In the genomic region with DNA sequence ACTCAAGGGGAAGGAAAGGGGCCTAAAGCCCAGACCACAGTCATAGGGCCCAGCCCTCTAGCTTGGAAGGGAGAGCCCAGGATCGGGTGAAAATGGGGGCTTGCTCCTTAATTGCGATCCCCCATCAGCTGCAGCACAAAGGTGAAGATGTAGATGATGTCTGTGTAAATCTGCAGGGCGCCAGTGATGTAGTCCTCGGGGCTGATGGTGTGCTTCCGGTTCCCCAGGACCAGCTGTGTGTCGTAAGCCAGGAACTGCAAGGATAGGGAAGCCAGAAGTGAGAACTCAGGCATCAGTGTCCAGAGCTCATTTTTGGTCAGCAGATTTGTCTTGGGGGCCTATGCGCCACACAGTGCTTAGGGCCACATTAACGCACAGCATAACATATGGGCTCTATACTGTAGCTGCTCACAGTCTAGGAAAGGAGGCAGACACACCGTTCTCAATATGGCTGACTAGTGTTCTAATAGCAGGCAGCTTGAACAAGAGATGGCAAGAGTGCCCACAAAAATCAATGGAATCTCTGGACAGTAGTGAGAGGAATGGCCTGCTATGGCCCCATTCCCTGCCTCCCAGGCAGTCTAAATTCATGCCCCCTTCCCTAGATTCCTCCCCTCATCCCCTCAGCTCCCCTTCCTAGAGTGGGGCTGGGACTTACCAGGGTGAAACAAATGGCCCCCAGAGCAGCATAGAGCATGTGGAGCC, we compare ENCODE assay signal across 19 cellular contexts. TPM values are rescaled to one million over a fixed set of nuclear protein-coding genes. Genes with fewer than 3 reads are reported as not detected.
DNase-seq lines count a peak whose midpoint lies in the region; ATAC-seq and TF ChIP-seq lines count a peak whose summit lies in the region.
"Had no signal": no experiment of that assay in that cellular context is flagged by ENCODE, and none has a peak within 500 bp of the region (broad histone marks: within the 10 kb centered on the region; RNA-seq: fewer than 3 reads in every experiment).

No MANE protein-coding gene starts in this region.

- no peak overlapping the region for H3K4me3 ChIP-seq in adipocyte (ENCODE audit: low read length)
- H3K4me3 ChIP-seq in mucosa of rectum (ENCODE audit: low read length in 2 of 2), result no peak overlapping the region
- no peak overlapping the region for H3K4me3 ChIP-seq in thoracic aorta
- H3K4me3 ChIP-seq: adrenal gland, sigmoid colon, SK-N-MC, tibial nerve had no signal

- H3K9me3 ChIP-seq in adipocyte (ENCODE audit: control insufficient read depth, low read length) (no peaks in the 10 kb centered on the region), mucosa of rectum (ENCODE audit: control insufficient read depth in 2 of 2, low read length in 2 of 2) (no peaks in the 10 kb centered on the region), thoracic aorta (no peaks in the 10 kb centered on the region)
- H3K9me3 ChIP-seq: adrenal gland, sigmoid colon, tibial nerve had no signal

- no peaks in the 10 kb centered on the region for H3K9me3 Mint-ChIP-seq in activated CD8-positive, alpha-beta T cell treated with anti-CD3 and anti-CD28 coated beads for 36 hours
- no peaks in the 10 kb centered on the region for H3K9me3 Mint-ChIP-seq in activated CD8-positive, alpha-beta T cell treated with anti-CD3 and anti-CD28 coated beads, Interleukin-2, amount 10 ng/mL, durations not matched to agents 7 days and 5 days (ENCODE audit: insufficient read depth)
- H3K9me3 Mint-ChIP-seq: activated CD4-positive, alpha-beta T cell treated with anti-CD3 and anti-CD28 coated beads, Interleukin-2, amount 10 ng/mL, durations not matched to agents 7 days and 5 days had no signal

- TF ChIP-seq CTCF in activated CD8-positive, alpha-beta T cell treated with anti-CD3 and anti-CD28 coated beads for 36 hours (IDR thresholded peaks at IDR 0.05), result no peak
- TF ChIP-seq CTCF in thoracic aorta (IDR thresholded peaks at IDR 0.05), result no peak
- TF ChIP-seq CTCF in GM20000 (IDR thresholded peaks at IDR 0.05; ENCODE audit: extremely low read depth, missing control alignments), result no peak

- H3K27ac ChIP-seq in mucosa of rectum (ENCODE audit: low read depth in 2 of 2, low read length in 2 of 2), result peak overlapping the region; percentile 89 to 92
- peak overlapping the region; percentile 29 to 81 for H3K27ac ChIP-seq in thoracic aorta
- H3K27ac ChIP-seq: KMS-11, SK-N-MC had no signal

- H3K4me1 ChIP-seq in adipocyte (ENCODE audit: control insufficient read depth, insufficient read depth, low read length) (peaks cover 43% of the 10 kb centered on the region), mucosa of rectum (ENCODE audit: control insufficient read depth in 2 of 2, insufficient read depth in 2 of 2, low read length in 2 of 2) (peaks cover 45 to 48% of the 10 kb centered on the region in 2 donors), thoracic aorta (ENCODE audit: control insufficient read depth in 1 of 2, low read depth in 2 of 2) (peaks cover 21 to 41% of the 10 kb centered on the region in 2 donors)

- peaks cover 26% of the 10 kb centered on the region for H3K36me3 Mint-ChIP-seq in activated CD8-positive, alpha-beta T cell treated with anti-CD3 and anti-CD28 coated beads for 36 hours (ENCODE audit: low read depth)
- H3K36me3 Mint-ChIP-seq in activated CD8-positive, alpha-beta T cell treated with anti-CD3 and anti-CD28 coated beads, Interleukin-2, amount 10 ng/mL, durations not matched to agents 7 days and 5 days (ENCODE audit: low read depth), result peaks cover 56% of the 10 kb centered on the region

- no peak for ATAC-seq in activated CD8-positive, alpha-beta T cell treated with anti-CD3 and anti-CD28 coated beads for 36 hours
- ATAC-seq in activated CD8-positive, alpha-beta T cell treated with anti-CD3 and anti-CD28 coated beads, Interleukin-2, amount 10 ng/mL, durations not matched to agents 7 days and 5 days, result no peak
- no peak for ATAC-seq in thoracic aorta (ENCODE audit: insufficient number of reproducible peaks, low FRiP score, low read depth)
- ATAC-seq in HG02642 (IDR thresholded peaks at IDR 0.05; ENCODE audit: poor library complexity, unreplicated experiment), result no peak
- ATAC-seq: PC-3 had no signal

- H3K27me3 ChIP-seq in adipocyte (replicated peaks; ENCODE audit: control insufficient read depth, insufficient read depth, low read length) (no peaks in the 10 kb centered on the region), mucosa of rectum (ENCODE audit: control insufficient read depth in 2 of 2, insufficient read depth in 2 of 2, low read length in 2 of 2) (no peaks in the 10 kb centered on the region), thoracic aorta (replicated peaks; ENCODE audit: insufficient read depth) (no peaks in the 10 kb centered on the region)
- H3K27me3 ChIP-seq: adrenal gland, sigmoid colon, tibial nerve had no signal

- CTCF ChIA-PET in activated CD8-positive, alpha-beta T cell treated with anti-CD3 and anti-CD28 coated beads for 36 hours (lab: Charles Lee), result interaction anchor here (1.0 to 8.2 kb wide), 10 partner anchors 9 to 91 kb away, joined by 3 to 161 read pairs (median 4); a partner anchor contains a TSS
- CTCF ChIA-PET in activated CD8-positive, alpha-beta T cell treated with anti-CD3 and anti-CD28 coated beads, Interleukin-2, amount 10 ng/mL, durations not matched to agents 7 days and 5 days (lab: Charles Lee), result interaction anchor here (0.6 to 7.5 kb wide), 8 partner anchors 9 to 121 kb away, joined by 3 to 158 read pairs (median 4); a partner anchor contains a TSS

- peaks cover 21% of the 10 kb centered on the region for H3K4me1 Mint-ChIP-seq in activated CD8-positive, alpha-beta T cell treated with anti-CD3 and anti-CD28 coated beads for 36 hours (ENCODE audit: low read depth)
- peaks cover 27% of the 10 kb centered on the region for H3K4me1 Mint-ChIP-seq in activated CD8-positive, alpha-beta T cell treated with anti-CD3 and anti-CD28 coated beads, Interleukin-2, amount 10 ng/mL, durations not matched to agents 7 days and 5 days (ENCODE audit: low read depth)

- H3K36me3 ChIP-seq in adipocyte (ENCODE audit: control insufficient read depth, insufficient read depth, low read length, severe bottlenecking), result peaks cover 71% of the 10 kb centered on the region
- peaks cover 66 to 69% of the 10 kb centered on the region in 2 donors for H3K36me3 ChIP-seq in mucosa of rectum (ENCODE audit: control insufficient read depth in 2 of 2, insufficient read depth in 2 of 2, low read length in 2 of 2)
- peaks cover 67% of the 10 kb centered on the region for H3K36me3 ChIP-seq in thoracic aorta

- DNase-seq in activated CD8-positive, alpha-beta T cell treated with anti-CD3 and anti-CD28 coated beads for 36 hours, result no peak
- DNase-seq in activated CD8-positive, alpha-beta T cell treated with anti-CD3 and anti-CD28 coated beads, Interleukin-2, amount 10 ng/mL, durations not matched to agents 7 days and 5 days, result no peak
- DNase-seq in adipocyte (ENCODE audit: low read depth) (no peak), thoracic aorta (ENCODE audit: low spot score) (no peak), EL (no peak), GM20000 (ENCODE audit: low spot score) (no peak)
- DNase-seq: activated CD4-positive, alpha-beta T cell treated with anti-CD3 and anti-CD28 coated beads, Interleukin-2, amount 10 ng/mL, durations not matched to agents 7 days and 5 days; adrenal gland; NCI-H1092 treated with DMSO at 0.1 percent for 48 hours; NCI-H2171; NCI-H748 treated with DMSO at 0.1 percent for 48 hours; PC-3; sigmoid colon had no signal

- POLR2A ChIA-PET in activated CD8-positive, alpha-beta T cell treated with anti-CD3 and anti-CD28 coated beads for 36 hours (lab: Charles Lee), result interaction anchor here (0.7 to 9.4 kb wide), 6 partner anchors 9 to 121 kb away, joined by 3 to 97 read pairs (median 4); no protein-coding TSS in a partner anchor
- POLR2A ChIA-PET in activated CD8-positive, alpha-beta T cell treated with anti-CD3 and anti-CD28 coated beads, Interleukin-2, amount 10 ng/mL, durations not matched to agents 7 days and 5 days (lab: Charles Lee), result interaction anchor here (0.5 to 2.0 kb wide), 4 partner anchors 10 to 1116 kb away, joined by 3 to 10 read pairs (median 4); no protein-coding TSS in a partner anchor

- peak overlapping the region; percentile 39 for H3K27ac Mint-ChIP-seq in activated CD8-positive, alpha-beta T cell treated with anti-CD3 and anti-CD28 coated beads for 36 hours
- no peak overlapping the region for H3K27ac Mint-ChIP-seq in activated CD8-positive, alpha-beta T cell treated with anti-CD3 and anti-CD28 coated beads, Interleukin-2, amount 10 ng/mL, durations not matched to agents 7 days and 5 days
- H3K27ac Mint-ChIP-seq: activated CD4-positive, alpha-beta T cell treated with anti-CD3 and anti-CD28 coated beads, Interleukin-2, amount 10 ng/mL, durations not matched to agents 7 days and 5 days had no signal

- no peaks in the 10 kb centered on the region for H3K27me3 Mint-ChIP-seq in activated CD8-positive, alpha-beta T cell treated with anti-CD3 and anti-CD28 coated beads for 36 hours
- no peaks in the 10 kb centered on the region for H3K27me3 Mint-ChIP-seq in activated CD8-positive, alpha-beta T cell treated with anti-CD3 and anti-CD28 coated beads, Interleukin-2, amount 10 ng/mL, durations not matched to agents 7 days and 5 days (ENCODE audit: low read depth)
- H3K27me3 Mint-ChIP-seq: activated CD4-positive, alpha-beta T cell treated with anti-CD3 and anti-CD28 coated beads, Interleukin-2, amount 10 ng/mL, durations not matched to agents 7 days and 5 days had no signal

- no peak overlapping the region for H3K4me3 Mint-ChIP-seq in activated CD8-positive, alpha-beta T cell treated with anti-CD3 and anti-CD28 coated beads for 36 hours
- H3K4me3 Mint-ChIP-seq in activated CD8-positive, alpha-beta T cell treated with anti-CD3 and anti-CD28 coated beads, Interleukin-2, amount 10 ng/mL, durations not matched to agents 7 days and 5 days, result no peak overlapping the region
- H3K4me3 Mint-ChIP-seq: activated CD4-positive, alpha-beta T cell treated with anti-CD3 and anti-CD28 coated beads, Interleukin-2, amount 10 ng/mL, durations not matched to agents 7 days and 5 days had no signal

- intact Hi-C loops in activated CD8-positive, alpha-beta T cell treated with anti-CD3 and anti-CD28 coated beads for 36 hours (cut with micrococcal nuclease), result no loop called here

- H3K9ac ChIP-seq in adipocyte (ENCODE audit: low read length), result peak overlapping the region; percentile 49
- H3K9ac ChIP-seq in mucosa of rectum (ENCODE audit: low read depth in 1 of 2, low read length in 2 of 2), result peak overlapping the region; percentile 36 to 50
- H3K9ac ChIP-seq: KMS-11 had no signal

RNA-seq across cellular contexts. Expression of a gene that starts 5.2 kb away (rescaled TPM):
- total RNA-seq in activated CD8-positive, alpha-beta T cell treated with anti-CD3 and anti-CD28 coated beads for 36 hours, result 10 to 100 TPM; 19.8 to 24.4 TPM
- 10 to 100 TPM; 36.7 to 37.6 TPM for total RNA-seq in activated CD8-positive, alpha-beta T cell treated with anti-CD3 and anti-CD28 coated beads, Interleukin-2, amount 10 ng/mL, durations not matched to agents 7 days and 5 days
- total RNA-seq in thoracic aorta, result 10 to 100 TPM; 19.4 to 38.4 TPM

RNA-seq across cellular contexts. Expression of a gene that starts 5.6 kb away (rescaled TPM):
- 10 to 100 TPM; 75.8 to 82.8 TPM for total RNA-seq in activated CD8-positive, alpha-beta T cell treated with anti-CD3 and anti-CD28 coated beads for 36 hours
- 10 to 100 TPM; 52.6 to 56.2 TPM for total RNA-seq in activated CD8-positive, alpha-beta T cell treated with anti-CD3 and anti-CD28 coated beads, Interleukin-2, amount 10 ng/mL, durations not matched to agents 7 days and 5 days
- 10 to 100 TPM; 95.9 to 97.5 TPM for total RNA-seq in thoracic aorta

RNA-seq across cellular contexts. Expression of a gene that starts 14.7 kb away (rescaled TPM):
- under 1 TPM; 0.16 to 0.45 TPM for total RNA-seq in activated CD8-positive, alpha-beta T cell treated with anti-CD3 and anti-CD28 coated beads for 36 hours
- under 1 TPM; 0.97 TPM for total RNA-seq in activated CD8-positive, alpha-beta T cell treated with anti-CD3 and anti-CD28 coated beads, Interleukin-2, amount 10 ng/mL, durations not matched to agents 7 days and 5 days
- total RNA-seq in thoracic aorta, result 1 to 10 TPM; 3.5 to 4.2 TPM
- total RNA-seq: fibroblast of villous mesenchyme had no signal

RNA-seq across cellular contexts. Expression of a gene that starts 16.8 kb away (rescaled TPM):
- total RNA-seq in activated CD8-positive, alpha-beta T cell treated with anti-CD3 and anti-CD28 coated beads for 36 hours, result 10 to 100 TPM; 53.5 to 57.9 TPM
- 10 to 100 TPM; 52.9 to 58.9 TPM for total RNA-seq in activated CD8-positive, alpha-beta T cell treated with anti-CD3 and anti-CD28 coated beads, Interleukin-2, amount 10 ng/mL, durations not matched to agents 7 days and 5 days
- 100 to 1,000 TPM; 324 to 369 TPM for total RNA-seq in thoracic aorta

RNA-seq across cellular contexts. Expression of a gene that starts 58.5 kb away (rescaled TPM):
- total RNA-seq in activated CD8-positive, alpha-beta T cell treated with anti-CD3 and anti-CD28 coated beads for 36 hours, result 100 to 1,000 TPM; 636 to 644 TPM
- 100 to 1,000 TPM; 821 to 844 TPM for total RNA-seq in activated CD8-positive, alpha-beta T cell treated with anti-CD3 and anti-CD28 coated beads, Interleukin-2, amount 10 ng/mL, durations not matched to agents 7 days and 5 days
- total RNA-seq in thoracic aorta, result 100 to 1,000 TPM; 378 to 469 TPM
